In the genomic region with DNA sequence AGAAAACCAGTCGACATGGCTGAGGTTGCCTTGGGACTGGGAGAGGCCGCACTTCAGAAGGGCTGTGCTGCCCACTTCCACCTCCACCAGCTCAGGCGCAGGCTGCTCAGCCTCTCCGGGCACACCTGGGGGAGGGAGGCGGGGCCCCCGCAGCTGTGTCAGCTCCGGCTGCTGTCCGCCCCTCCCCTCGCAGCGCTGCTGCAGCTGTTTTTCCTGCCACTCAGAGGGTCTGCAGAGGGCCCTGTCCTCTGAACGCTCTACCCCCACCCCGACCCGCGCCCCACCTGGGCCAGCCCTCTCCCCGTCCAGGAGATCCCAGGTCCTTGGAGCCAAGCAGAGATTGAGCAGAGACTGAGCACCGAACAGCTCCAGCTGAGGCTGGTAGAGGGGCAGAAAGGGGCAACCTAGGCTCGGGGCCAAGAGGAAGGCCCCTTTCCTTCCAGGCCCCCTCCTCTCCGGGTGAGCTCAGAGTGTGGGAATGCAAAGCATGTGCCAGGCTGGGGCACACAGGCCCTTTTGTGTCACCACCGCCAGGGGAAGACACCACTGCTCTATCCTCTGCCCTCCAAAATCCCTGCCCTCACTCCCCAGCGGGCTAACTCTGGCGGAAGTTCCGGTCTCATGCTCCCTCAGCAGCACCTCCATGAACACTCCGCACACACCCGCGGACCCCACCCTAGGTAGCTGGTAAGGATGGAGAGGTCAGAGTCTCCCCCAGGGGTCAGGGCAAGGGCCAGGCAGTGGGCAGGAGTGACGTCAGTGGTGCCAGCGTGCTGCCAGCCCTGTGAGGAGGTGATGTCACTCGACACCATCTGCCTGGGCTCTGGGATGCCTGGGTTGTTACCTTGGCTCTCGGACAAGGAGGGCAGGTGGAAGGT, we compare ENCODE assay signal across 9 cellular contexts. TPM values are rescaled to one million over a fixed set of nuclear protein-coding genes. Genes with fewer than 3 reads are reported as not detected.
DNase-seq lines count a peak whose midpoint lies in the region; ATAC-seq and TF ChIP-seq lines count a peak whose summit lies in the region.
"Had no signal": no experiment of that assay in that cellular context is flagged by ENCODE, and none has a peak within 500 bp of the region (broad histone marks: within the 10 kb centered on the region; RNA-seq: fewer than 3 reads in every experiment).

No MANE protein-coding gene starts in this region.

- H3K36me3 Mint-ChIP-seq in CD14-positive monocyte: peaks cover 3 to 8% of the 10 kb centered on the region in 2 donors
- H3K36me3 Mint-ChIP-seq in T-helper 1 cell treated with Interleukin-12 subunit alpha and Interleukin-12 subunit beta and Interleukin-4 antibody, amounts not matched to agents 30 μg/mL and 1 μg/mL, for 36 hours (ENCODE audit: low read depth): no peaks in the 10 kb centered on the region
- H3K36me3 Mint-ChIP-seq in stimulated activated effector memory CD8-positive, alpha-beta T cell treated with anti-CD3 and anti-CD28 coated beads, Interleukin-12 subunit alpha, Interleukin-12 subunit beta, amount 100 ng/mL, for 72 hours: peaks cover 16% of the 10 kb centered on the region

- peaks cover 67 to 81% (median 69%) of the 10 kb centered on the region in 3 donors for H3K27me3 Mint-ChIP-seq in CD14-positive monocyte (ENCODE audit: low read depth in 3 of 3)
- H3K27me3 Mint-ChIP-seq in T-helper 1 cell treated with Interleukin-12 subunit alpha and Interleukin-12 subunit beta and Interleukin-4 antibody, amounts not matched to agents 30 μg/mL and 1 μg/mL, for 36 hours (ENCODE audit: low read depth): peaks cover 35% of the 10 kb centered on the region

- peak overlapping the region; percentile 69 to 73 for H3K27ac ChIP-seq in left lung
- H3K27ac ChIP-seq: neutrophil had no signal

- peaks cover 0 to 8% (median 2%) of the 10 kb centered on the region in 7 donors for H3K9me3 Mint-ChIP-seq in CD14-positive monocyte
- H3K9me3 Mint-ChIP-seq in T-helper 1 cell treated with Interleukin-12 subunit alpha and Interleukin-12 subunit beta and Interleukin-4 antibody, amounts not matched to agents 30 μg/mL and 1 μg/mL, for 36 hours: no peaks in the 10 kb centered on the region
- H3K9me3 Mint-ChIP-seq in stimulated activated effector memory CD8-positive, alpha-beta T cell treated with anti-CD3 and anti-CD28 coated beads, Interleukin-12 subunit alpha, Interleukin-12 subunit beta, amount 100 ng/mL, for 72 hours: no peaks in the 10 kb centered on the region

- H3K27ac Mint-ChIP-seq in CD14-positive monocyte: no peak overlapping the region
- no peak overlapping the region for H3K27ac Mint-ChIP-seq in T-helper 1 cell treated with Interleukin-12 subunit alpha and Interleukin-12 subunit beta and Interleukin-4 antibody, amounts not matched to agents 30 μg/mL and 1 μg/mL, for 36 hours
- H3K27ac Mint-ChIP-seq in stimulated activated effector memory CD8-positive, alpha-beta T cell treated with anti-CD3 and anti-CD28 coated beads, Interleukin-12 subunit alpha, Interleukin-12 subunit beta, amount 100 ng/mL, for 72 hours: peak overlapping the region; percentile 73

- H3K36me3 ChIP-seq in left lung: peaks cover 0 to 16% of the 10 kb centered on the region in 2 donors

- TF ChIP-seq CTCF in CD14-positive monocyte (IDR thresholded peaks at IDR 0.05): no peak
- TF ChIP-seq CTCF in left lung (IDR thresholded peaks at IDR 0.05): peak in 1 of 2 donors; percentile 10

- H3K4me1 Mint-ChIP-seq in CD14-positive monocyte: peaks cover 20% of the 10 kb centered on the region
- H3K4me1 Mint-ChIP-seq in T-helper 1 cell treated with Interleukin-12 subunit alpha and Interleukin-12 subunit beta and Interleukin-4 antibody, amounts not matched to agents 30 μg/mL and 1 μg/mL, for 36 hours (ENCODE audit: low read depth): peaks cover 15% of the 10 kb centered on the region
- H3K4me1 Mint-ChIP-seq in stimulated activated effector memory CD8-positive, alpha-beta T cell treated with anti-CD3 and anti-CD28 coated beads, Interleukin-12 subunit alpha, Interleukin-12 subunit beta, amount 100 ng/mL, for 72 hours: peaks cover 35% of the 10 kb centered on the region

- intact Hi-C loops in CD14-positive monocyte (cut with micrococcal nuclease) (no loop called here), left lung (cut with DNase I) (no loop called here)

- H3K4me3 Mint-ChIP-seq in CD14-positive monocyte: peak overlapping the region; percentile 31 to 75
- H3K4me3 Mint-ChIP-seq in T-helper 1 cell treated with Interleukin-12 subunit alpha and Interleukin-12 subunit beta and Interleukin-4 antibody, amounts not matched to agents 30 μg/mL and 1 μg/mL, for 36 hours: peak overlapping the region; percentile 48
- peak overlapping the region; percentile 77 for H3K4me3 Mint-ChIP-seq in stimulated activated effector memory CD8-positive, alpha-beta T cell treated with anti-CD3 and anti-CD28 coated beads, Interleukin-12 subunit alpha, Interleukin-12 subunit beta, amount 100 ng/mL, for 72 hours

- no peak for DNase-seq in CD14-positive monocyte (ENCODE audit: low spot score)
- peak; percentile 3 to 52 for DNase-seq in cerebellar nuclear complex (lab: John Stamatoyannopoulos, UW)
- DNase-seq in left lung: peak in 1 of 2 donors; percentile 83
- no peak for DNase-seq in stimulated activated effector memory CD8-positive, alpha-beta T cell treated with anti-CD3 and anti-CD28 coated beads, Interleukin-12 subunit alpha, Interleukin-12 subunit beta, amount 100 ng/mL, for 72 hours (ENCODE audit: low spot score in 2 of 2)
- no peak for DNase-seq in NK-92 (lab: John Stamatoyannopoulos, UW; ENCODE audit: unreplicated experiment)
- DNase-seq in GOT3 (lab: John Stamatoyannopoulos, UW): no peak

- H3K9me3 ChIP-seq in left lung: no peaks in the 10 kb centered on the region
- H3K9me3 ChIP-seq: neutrophil had no signal

- peaks cover 26 to 66% of the 10 kb centered on the region in 2 donors for H3K27me3 ChIP-seq in left lung

- ATAC-seq in HG02623 (IDR thresholded peaks at IDR 0.05; ENCODE audit: unreplicated experiment) (peak; percentile 39), left lung (peak; percentile 58)
- ATAC-seq in stimulated activated effector memory CD8-positive, alpha-beta T cell treated with anti-CD3 and anti-CD28 coated beads, Interleukin-12 subunit alpha, Interleukin-12 subunit beta, amount 100 ng/mL, for 72 hours: peak; percentile 62

- peak overlapping the region; percentile 36 to 45 for H3K4me3 ChIP-seq in left lung

- H3K4me1 ChIP-seq in left lung: peaks cover 15 to 56% of the 10 kb centered on the region in 2 donors

RNA-seq across cellular contexts. Expression of a gene that starts 1.6 kb away (rescaled TPM):
- not detected for polyA plus RNA-seq in CD14-positive monocyte
- 10 to 100 TPM; 59.5 to 87.5 TPM for total RNA-seq in left lung

RNA-seq across cellular contexts. Expression of a gene that starts 18.9 kb away (rescaled TPM):
- polyA plus RNA-seq in CD14-positive monocyte: 10 to 100 TPM; 20.5 to 27.6 TPM
- total RNA-seq in left lung: 10 to 100 TPM; 22.0 to 28.3 TPM

RNA-seq across cellular contexts. Expression of a gene that starts 25.3 kb away (rescaled TPM):
- not detected for polyA plus RNA-seq in CD14-positive monocyte
- total RNA-seq in left lung: 10 to 100 TPM; 20.0 to 33.3 TPM

RNA-seq across cellular contexts. Expression of a gene that starts 31.1 kb away (rescaled TPM):
- not detected for polyA plus RNA-seq in CD14-positive monocyte
- not detected for total RNA-seq in left lung

Comparison
In these comparisons a context has a peak if more than half of its experiments do, and no peak if none do; other contexts are left out.
1. DNase-seq: peak in cerebellar nuclear complex (2 of 2); none in CD14-positive monocyte (single experiment), stimulated activated effector memory CD8-positive, alpha-beta T cell treated with anti-CD3 and anti-CD28 coated beads, Interleukin-12 subunit alpha, Interleukin-12 subunit beta, amount 100 ng/mL, for 72 hours (0 of 2), NK-92 (single experiment) and GOT3 (single experiment).
2. Peak in every context shown above with its lines, with median percentiles within 50 percentile points of each other: H3K4me3 Mint-ChIP-seq and ATAC-seq.